ENCODE assay signal across 16 cellular contexts in genomic region chr4:176499518-176499917, GRCh38.
A peak's percentile ranks its signal among the peaks of the same experiment; 100 is the strongest.
DNase-seq lines count a peak whose midpoint lies in the region; ATAC-seq and TF ChIP-seq lines count a peak whose summit lies in the region.
"Had no signal": no experiment of that assay in that cellular context is flagged by ENCODE, and none has a peak within 500 bp of the region (broad histone marks: within the 10 kb centered on the region; RNA-seq: fewer than 3 reads in every experiment).

No MANE protein-coding gene starts in this region.

- no peak for ATAC-seq in foreskin keratinocyte
- ATAC-seq: activated T-helper 17 cell treated with anti-CD3 and anti-CD28 coated beads, Interleukin-2, amount 50 U/mL, for 72 hours; K562; Right ventricle myocardium inferior had no signal

- H3K27ac ChIP-seq in foreskin keratinocyte = peak overlapping the region; percentile 28
- no peak overlapping the region for H3K27ac ChIP-seq in A673 (ENCODE audit: low read depth, low read length, poor library complexity, severe bottlenecking)
- H3K27ac ChIP-seq: tibial artery had no signal

- H3K27me3 ChIP-seq in foreskin keratinocyte (no peaks in the 10 kb centered on the region), A673 (replicated peaks; ENCODE audit: insufficient read depth, low read depth, low read length, poor library complexity) (peaks cover 15% of the 10 kb centered on the region)
- H3K27me3 ChIP-seq: tibial artery had no signal

- H3K9me3 ChIP-seq in A673 (ENCODE audit: low read depth, low read length, poor library complexity, severe bottlenecking) = no peaks in the 10 kb centered on the region
- H3K9me3 ChIP-seq: tibial artery had no signal

- H3K4me1 ChIP-seq in foreskin keratinocyte (peaks cover 9% of the 10 kb centered on the region), A673 (ENCODE audit: insufficient read depth, low read length, poor library complexity, severe bottlenecking) (no peaks in the 10 kb centered on the region)
- H3K4me1 ChIP-seq: tibial artery had no signal

- intact Hi-C loops in A673 (cut with micrococcal nuclease; ENCODE audit: unreplicated experiment) = no loop called here

- in situ Hi-C loops in ACHN (cut with HindIII; ENCODE audit: low pct_ligation_motif_present, low pct_unique_long_range_greater_than_20kb, low sequenced_read_pairs) = no loop called here

- no peak for TF ChIP-seq POLR2A in erythroblast (IDR thresholded peaks at IDR 0.05; ENCODE audit: low read length)

- DNase-seq in ACHN = peak; percentile 80
- peak; percentile 29 for DNase-seq in HS-27A (ENCODE audit: low read depth)
- peak; percentile 47 for DNase-seq in amniotic epithelial cell (ENCODE audit: low read depth)
- peak; percentile 9 to 42 for DNase-seq in foreskin keratinocyte
- DNase-seq in NOMO-1 treated with dmso at 0.1 percent for 144 hours (lab: John Stamatoyannopoulos, UW; ENCODE audit: unreplicated experiment) = no peak
- DNase-seq in stimulated activated CD4-positive, alpha-beta T cell treated with anti-CD3 and anti-CD28 coated beads, Interleukin-4, amount 100 ng/mL, for 1 hour = no peak
- no peak for DNase-seq in erythroblast (lab: John Stamatoyannopoulos, UW)
- no peak for DNase-seq in A673 (ENCODE audit: low spot score)
- DNase-seq: DMS53, NCI-H146, NCI-H524, occipital lobe, tibial artery had no signal

- CTCF ChIA-PET in A673 (lab: Charles Lee) = no interaction called here

- no TSS peak for BruUV-seq in A673 (replicated peaks; lab: Mats Ljungman, UMichigan)

- H3K4me3 ChIP-seq in A673 (ENCODE audit: low read depth, low read length, poor library complexity, severe bottlenecking) = no peak overlapping the region
- H3K4me3 ChIP-seq: K562, tibial artery had no signal

- no peaks in the 10 kb centered on the region for H3K36me3 ChIP-seq in A673 (ENCODE audit: insufficient read depth, low read length, poor library complexity, severe bottlenecking)
- H3K36me3 ChIP-seq: tibial artery had no signal

- POLR2A ChIA-PET in A673 (lab: Charles Lee; ENCODE audit: low non-redundant PET) = no interaction called here

- no peak for TF ChIP-seq CTCF in foreskin keratinocyte (conservative IDR thresholded peaks at IDR 0.05)
- no peak for TF ChIP-seq CTCF in A673 (conservative IDR thresholded peaks at IDR 0.05; ENCODE audit: low read depth, low read length)

Comparison
In these comparisons a context has a peak if more than half of its experiments do, and no peak if none do; other contexts are left out.
1. DNase-seq: peak in ACHN (single experiment), HS-27A (single experiment), amniotic epithelial cell (single experiment) and foreskin keratinocyte (2 of 2); none in NOMO-1 treated with dmso at 0.1 percent for 144 hours (single experiment), stimulated activated CD4-positive, alpha-beta T cell treated with anti-CD3 and anti-CD28 coated beads, Interleukin-4, amount 100 ng/mL, for 1 hour (single experiment), erythroblast (0 of 2) and A673 (single experiment).